Comparison of ENCODE assay signal across 14 cellular contexts in genomic region chr7:45238806-45239205, GRCh38.
DNase-seq lines count a peak whose midpoint lies in the region; ATAC-seq and TF ChIP-seq lines count a peak whose summit lies in the region.
"Had no signal": no experiment of that assay in that cellular context is flagged by ENCODE, and none has a peak within 500 bp of the region (broad histone marks: within the 10 kb centered on the region; RNA-seq: fewer than 3 reads in every experiment).

No MANE protein-coding gene starts in this region.

- no peak for TF ChIP-seq POLR2A in GM18505 (IDR thresholded peaks at IDR 0.05; ENCODE audit: borderline replicate concordance, extremely low read depth, insufficient read depth, insufficient read length)

- DNase-seq in DMS53 (lab: John Stamatoyannopoulos, UW) (peak; percentile 55), DMS53 treated with DMSO at 0.1 percent for 48 hours (lab: John Stamatoyannopoulos, UW; ENCODE audit: unreplicated experiment) (no peak), NCI-H146 (lab: John Stamatoyannopoulos, UW) (peak; percentile 67), SHP77 (lab: John Stamatoyannopoulos, UW) (peak; percentile 16 to 31), mesenteric fat pad (ENCODE audit: low spot score) (peak; percentile 9)
- DNase-seq: 8988T, DMS153, NCI-H1436 treated with DMSO at 0.1 percent for 48 hours, NCI-H446 treated with DMSO at 0.1 percent for 48 hours, RPMI8226, SK-N-SH had no signal

- ATAC-seq in HG03159 (IDR thresholded peaks at IDR 0.05; ENCODE audit: unreplicated experiment), result no peak
- no peak for ATAC-seq in HG03439 (IDR thresholded peaks at IDR 0.05; ENCODE audit: unreplicated experiment)
- ATAC-seq in GM18505 (IDR thresholded peaks at IDR 0.05; ENCODE audit: unreplicated experiment), result no peak
